Comparison of ENCODE assay signal across 16 cellular contexts in genomic region chr14:37122288-37122687, GRCh38. TPM values are rescaled to one million over a fixed set of nuclear protein-coding genes. Genes with fewer than 3 reads are reported as not detected.
DNase-seq lines count a peak whose midpoint lies in the region; ATAC-seq and TF ChIP-seq lines count a peak whose summit lies in the region.
"Had no signal": no experiment of that assay in that cellular context is flagged by ENCODE, and none has a peak within 500 bp of the region (broad histone marks: within the 10 kb centered on the region; RNA-seq: fewer than 3 reads in every experiment).

No MANE protein-coding gene starts in this region.

- BruUV-seq in PC-9 (replicated peaks; lab: Mats Ljungman, UMichigan): no TSS peak

- ATAC-seq in GM21360 (IDR thresholded peaks at IDR 0.05; ENCODE audit: unreplicated experiment): no peak
- no peak for ATAC-seq in activated T-cell treated with anti-CD3 and anti-CD28 coated beads, Interleukin-2, amount 50 U/mL, for 4 hours
- ATAC-seq: body of pancreas; GM12878; left lobe of liver; stimulated activated effector memory CD8-positive, alpha-beta T cell treated with anti-CD3 and anti-CD28 coated beads, Interleukin-12 subunit alpha, Interleukin-12 subunit beta, amount 100 ng/mL, for 72 hours had no signal

- peaks cover 12% of the 10 kb centered on the region; the same call in 1 of the 2 replicates for H3F3A ChIP-seq in PC-9 (ENCODE audit: insufficient read depth, low read depth)

- H3K9me2 ChIP-seq in PC-9 (ENCODE audit: insufficient read depth): no peaks in the 10 kb centered on the region

- H3K27me3 Mint-ChIP-seq in activated T-cell treated with anti-CD3 and anti-CD28 coated beads, Interleukin-2, amount 50 U/mL, for 4 hours (ENCODE audit: low read depth): no peaks in the 10 kb centered on the region
- H3K27me3 Mint-ChIP-seq: activated B cell treated with CpG ODN at 0.5 μM for 24 hours had no signal

- no peak overlapping the region for H2AFZ ChIP-seq in PC-9

- no peaks in the 10 kb centered on the region for H3K36me3 Mint-ChIP-seq in activated T-cell treated with anti-CD3 and anti-CD28 coated beads, Interleukin-2, amount 50 U/mL, for 4 hours (ENCODE audit: insufficient read depth)
- H3K36me3 Mint-ChIP-seq: stimulated activated effector memory CD8-positive, alpha-beta T cell treated with anti-CD3 and anti-CD28 coated beads, Interleukin-12 subunit alpha, Interleukin-12 subunit beta, amount 100 ng/mL, for 72 hours had no signal

- DNase-seq in GM03348 (ENCODE audit: low spot score) (peak; percentile 42), PC-9 (peak in 1 of 2 experiments; percentile 82), fibroblast of mammary gland (ENCODE audit: low read depth) (peak; percentile 80), renal cortical epithelial cell (ENCODE audit: low read depth) (peak; percentile 90), cardiac septum (ENCODE audit: low spot score) (no peak), KBM-7 (no peak)
- no peak for DNase-seq in activated T-cell treated with anti-CD3 and anti-CD28 coated beads, Interleukin-2, amount 50 U/mL, for 4 hours
- DNase-seq: activated B cell treated with CpG ODN at 0.5 μM for 24 hours, body of pancreas, esophagus squamous epithelium, MM.1S, NCI-H345 had no signal

- peak overlapping the region; percentile 36 for H3K4me2 ChIP-seq in PC-9

- H3K27ac ChIP-seq in PC-9: peak overlapping the region; percentile 46; the same call in 1 of the 2 replicates
- H3K27ac ChIP-seq: body of pancreas had no signal

- TF ChIP-seq CTCF in PC-9 (conservative IDR thresholded peaks at IDR 0.05): no peak
- TF ChIP-seq CTCF in fibroblast of mammary gland (conservative IDR thresholded peaks at IDR 0.05; ENCODE audit: control insufficient read depth, insufficient read depth, low read depth, low read length): no peak

- no peak overlapping the region for H3K4me3 Mint-ChIP-seq in activated T-cell treated with anti-CD3 and anti-CD28 coated beads, Interleukin-2, amount 50 U/mL, for 4 hours
- H3K4me3 Mint-ChIP-seq: activated B cell treated with CpG ODN at 0.5 μM for 24 hours; stimulated activated effector memory CD8-positive, alpha-beta T cell treated with anti-CD3 and anti-CD28 coated beads, Interleukin-12 subunit alpha, Interleukin-12 subunit beta, amount 100 ng/mL, for 72 hours had no signal

- no peaks in the 10 kb centered on the region for H3K27me3 ChIP-seq in PC-9 (ENCODE audit: insufficient read depth, low read depth)
- H3K27me3 ChIP-seq: body of pancreas, esophagus squamous epithelium had no signal

- H3K4me3 ChIP-seq in PC-9 (0 out of 2 replicates have a peak overlapping the region, but pooled peaks have one; percentile 8), fibroblast of mammary gland (ENCODE audit: control insufficient read depth, low read depth, low read length) (no peak overlapping the region)
- H3K4me3 ChIP-seq: body of pancreas, esophagus squamous epithelium, GM12878 had no signal

- no peaks in the 10 kb centered on the region for H4K20me1 ChIP-seq in PC-9 (ENCODE audit: insufficient read depth)

- no peaks in the 10 kb centered on the region for H3K4me1 Mint-ChIP-seq in activated T-cell treated with anti-CD3 and anti-CD28 coated beads, Interleukin-2, amount 50 U/mL, for 4 hours (ENCODE audit: low read depth)
- H3K4me1 Mint-ChIP-seq: activated B cell treated with CpG ODN at 0.5 μM for 24 hours; stimulated activated effector memory CD8-positive, alpha-beta T cell treated with anti-CD3 and anti-CD28 coated beads, Interleukin-12 subunit alpha, Interleukin-12 subunit beta, amount 100 ng/mL, for 72 hours had no signal

- in situ Hi-C loops in KBM-7 (cut with MboI; ENCODE audit: low pct_unique_long_range_greater_than_20kb, low sequenced_read_pairs): no loop called here

- H3K4me1 ChIP-seq in PC-9 (replicated peaks; ENCODE audit: insufficient read depth): peaks cover 12% of the 10 kb centered on the region
- H3K4me1 ChIP-seq: body of pancreas had no signal

- POLR2A ChIA-PET in PC-9 (lab: Charles Lee; ENCODE audit: unreplicated experiment): interaction anchor here (0.5 to 0.8 kb wide), 4 partner anchors 23 to 461 kb away, joined by 3 to 8 read pairs (median 3); partner anchors contain the start of gene PAX9

- CTCF ChIA-PET in PC-9 (lab: Charles Lee): no interaction called here

- no peaks in the 10 kb centered on the region for H3K36me3 ChIP-seq in PC-9 (ENCODE audit: low read depth)
- H3K36me3 ChIP-seq: esophagus squamous epithelium had no signal

- H3K9me3 ChIP-seq in PC-9 (ENCODE audit: insufficient read depth, low read depth): no peaks in the 10 kb centered on the region; the same call in 1 of the 2 replicates
- H3K9me3 ChIP-seq: body of pancreas had no signal

- H3K9me3 Mint-ChIP-seq in activated T-cell treated with anti-CD3 and anti-CD28 coated beads, Interleukin-2, amount 50 U/mL, for 4 hours: peaks cover 4% of the 10 kb centered on the region

- H3K79me2 ChIP-seq in PC-9 (ENCODE audit: low read depth): no peaks in the 10 kb centered on the region

- intact Hi-C loops in PC-9 (cut with micrococcal nuclease; ENCODE audit: unreplicated experiment) (no loop called here), cardiac septum (cut with DNase I) (no loop called here)

RNA-seq across cellular contexts. Expression of gene SLC25A21, which starts 50.1 kb away (rescaled TPM):
- total RNA-seq in PC-9 (2021) (0.38 and 3.2 TPM in 2 replicates), renal cortical epithelial cell (0.69 and 0.89 TPM in 2 replicates), cardiac septum (0.24 TPM)
- total RNA-seq in activated T-cell treated with anti-CD3 and anti-CD28 coated beads, Interleukin-2, amount 50 U/mL, for 4 hours: not detected
- total RNA-seq: activated B cell treated with CpG ODN at 0.5 μM for 24 hours, body of pancreas had no signal

Comparison
In these comparisons a context has a peak if more than half of its experiments do, and no peak if none do; other contexts are left out.
1. DNase-seq: peak in GM03348 (single experiment), fibroblast of mammary gland (single experiment) and renal cortical epithelial cell (single experiment); none in cardiac septum (single experiment), KBM-7 (single experiment) and activated T-cell treated with anti-CD3 and anti-CD28 coated beads, Interleukin-2, amount 50 U/mL, for 4 hours (single experiment).